ENCODE assay signal across 2 cellular contexts in the genomic region with DNA sequence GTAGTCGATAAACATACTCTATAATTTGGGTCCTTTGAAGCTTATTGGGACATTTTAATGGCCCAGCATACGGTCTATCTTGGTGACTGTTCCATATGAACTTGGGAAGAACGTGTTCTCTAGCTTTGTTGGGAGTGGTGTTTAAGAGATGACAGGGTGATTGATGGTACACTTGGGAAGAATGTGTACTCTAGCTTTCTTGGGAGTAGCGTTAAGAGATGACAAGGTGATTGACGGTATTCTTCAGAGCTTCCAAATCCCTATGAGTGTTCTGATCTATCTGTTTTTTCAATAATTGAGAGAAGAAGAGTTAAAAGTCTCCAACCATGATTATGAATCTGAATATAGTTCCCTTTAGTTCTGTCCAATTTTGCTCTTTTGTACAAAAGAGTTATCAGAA.
TF ChIP-seq lines count a peak whose summit lies in the region.

No MANE protein-coding gene starts in this region.

TF ChIP-seq in IMR-90, 13 proteins besides CTCF, POLR2A, EP300 and RAD21:
- TF ChIP-seq MAFK (IDR thresholded peaks at IDR 0.05; ENCODE audit: low read depth, low read length) = no peak
- no peak for TF ChIP-seq MAZ (IDR thresholded peaks at IDR 0.05; ENCODE audit: borderline replicate concordance, low read depth, low read length)
- TF ChIP-seq, protein P1, sequence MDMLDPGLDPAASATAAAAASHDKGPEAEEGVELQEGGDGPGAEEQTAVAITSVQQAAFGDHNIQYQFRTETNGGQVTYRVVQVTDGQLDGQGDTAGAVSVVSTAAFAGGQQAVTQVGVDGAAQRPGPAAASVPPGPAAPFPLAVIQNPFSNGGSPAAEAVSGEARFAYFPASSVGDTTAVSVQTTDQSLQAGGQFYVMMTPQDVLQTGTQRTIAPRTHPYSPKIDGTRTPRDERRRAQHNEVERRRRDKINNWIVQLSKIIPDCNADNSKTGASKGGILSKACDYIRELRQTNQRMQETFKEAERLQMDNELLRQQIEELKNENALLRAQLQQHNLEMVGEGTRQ (IDR thresholded peaks at IDR 0.05; ENCODE audit: low read depth, low read length) = no peak
- no peak for TF ChIP-seq FOS (IDR thresholded peaks at IDR 0.05; ENCODE audit: low read depth, low read length)
- TF ChIP-seq RCOR1 (IDR thresholded peaks at IDR 0.05; ENCODE audit: insufficient replicate concordance, low read length) = no peak
- no peak for TF ChIP-seq SMC3 (IDR thresholded peaks at IDR 0.05; ENCODE audit: low read depth, low read length)
- TF ChIP-seq, protein P2, sequence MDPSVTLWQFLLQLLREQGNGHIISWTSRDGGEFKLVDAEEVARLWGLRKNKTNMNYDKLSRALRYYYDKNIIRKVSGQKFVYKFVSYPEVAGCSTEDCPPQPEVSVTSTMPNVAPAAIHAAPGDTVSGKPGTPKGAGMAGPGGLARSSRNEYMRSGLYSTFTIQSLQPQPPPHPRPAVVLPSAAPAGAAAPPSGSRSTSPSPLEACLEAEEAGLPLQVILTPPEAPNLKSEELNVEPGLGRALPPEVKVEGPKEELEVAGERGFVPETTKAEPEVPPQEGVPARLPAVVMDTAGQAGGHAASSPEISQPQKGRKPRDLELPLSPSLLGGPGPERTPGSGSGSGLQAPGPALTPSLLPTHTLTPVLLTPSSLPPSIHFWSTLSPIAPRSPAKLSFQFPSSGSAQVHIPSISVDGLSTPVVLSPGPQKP (IDR thresholded peaks at IDR 0.05; ENCODE audit: borderline replicate concordance, low read depth, low read length) = no peak
- no peak for TF ChIP-seq CHD1 (IDR thresholded peaks at IDR 0.05; ENCODE audit: low read depth, low read length)
- no peak for TF ChIP-seq NFE2L2 (IDR thresholded peaks at IDR 0.05; ENCODE audit: low read depth, low read length)
- no peak for TF ChIP-seq MXI1 (IDR thresholded peaks at IDR 0.05; ENCODE audit: borderline replicate concordance, low read depth, low read length)
- no peak for TF ChIP-seq RFX5 (IDR thresholded peaks at IDR 0.05; ENCODE audit: low read depth, low read length)
- no peak for TF ChIP-seq CEBPB (IDR thresholded peaks at IDR 0.05; ENCODE audit: low read depth, low read length)
- TF ChIP-seq BHLHE40 (IDR thresholded peaks at IDR 0.05; ENCODE audit: low read depth, low read length) = no peak

TF ChIP-seq in endothelial cell of umbilical vein, 7 proteins besides CTCF, POLR2A, EP300 and RAD21:
- TF ChIP-seq GATA2 (IDR thresholded peaks at IDR 0.05; ENCODE audit: insufficient read depth, insufficient read length, low read depth, low read length) (no peak), POLR2AphosphoS5 (IDR thresholded peaks at IDR 0.05; ENCODE audit: insufficient read depth, low read depth, low read length) (no peak)
